ENCODE assay signal across 1 cellular context in genomic region chr10:49134327-49134726, GRCh38.
TF ChIP-seq lines count a peak whose summit lies in the region.

No MANE protein-coding gene starts in this region.

TF ChIP-seq in K562, 482 proteins besides CTCF, POLR2A, EP300 and RAD21:
- TF ChIP-seq BCLAF1 (IDR thresholded peaks at IDR 0.05; ENCODE audit: borderline replicate concordance in 1 of 2, control insufficient read depth in 1 of 2, low read depth in 2 of 2, low read length in 1 of 2) = no peak
- TF ChIP-seq, protein P1, sequence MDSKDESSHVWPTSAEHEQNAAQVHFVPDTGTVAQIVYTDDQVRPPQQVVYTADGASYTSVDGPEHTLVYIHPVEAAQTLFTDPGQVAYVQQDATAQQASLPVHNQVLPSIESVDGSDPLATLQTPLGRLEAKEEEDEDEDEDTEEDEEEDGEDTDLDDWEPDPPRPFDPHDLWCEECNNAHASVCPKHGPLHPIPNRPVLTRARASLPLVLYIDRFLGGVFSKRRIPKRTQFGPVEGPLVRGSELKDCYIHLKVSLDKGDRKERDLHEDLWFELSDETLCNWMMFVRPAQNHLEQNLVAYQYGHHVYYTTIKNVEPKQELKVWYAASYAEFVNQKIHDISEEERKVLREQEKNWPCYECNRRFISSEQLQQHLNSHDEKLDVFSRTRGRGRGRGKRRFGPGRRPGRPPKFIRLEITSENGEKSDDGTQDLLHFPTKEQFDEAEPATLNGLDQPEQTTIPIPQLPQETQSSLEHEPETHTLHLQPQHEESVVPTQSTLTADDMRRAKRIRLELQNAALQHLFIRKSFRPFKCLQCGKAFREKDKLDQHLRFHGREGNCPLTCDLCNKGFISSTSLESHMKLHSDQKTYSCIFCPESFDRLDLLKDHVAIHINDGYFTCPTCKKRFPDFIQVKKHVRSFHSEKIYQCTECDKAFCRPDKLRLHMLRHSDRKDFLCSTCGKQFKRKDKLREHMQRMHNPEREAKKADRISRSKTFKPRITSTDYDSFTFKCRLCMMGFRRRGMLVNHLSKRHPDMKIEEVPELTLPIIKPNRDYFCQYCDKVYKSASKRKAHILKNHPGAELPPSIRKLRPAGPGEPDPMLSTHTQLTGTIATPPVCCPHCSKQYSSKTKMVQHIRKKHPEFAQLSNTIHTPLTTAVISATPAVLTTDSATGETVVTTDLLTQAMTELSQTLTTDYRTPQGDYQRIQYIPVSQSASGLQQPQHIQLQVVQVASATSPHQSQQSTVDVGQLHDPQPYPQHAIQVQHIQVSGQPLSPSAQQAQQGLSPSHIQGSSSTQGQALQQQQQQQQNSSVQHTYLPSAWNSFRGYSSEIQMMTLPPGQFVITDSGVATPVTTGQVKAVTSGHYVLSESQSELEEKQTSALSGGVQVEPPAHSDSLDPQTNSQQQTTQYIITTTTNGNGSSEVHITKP (IDR thresholded peaks at IDR 0.05; ENCODE audit: partially characterized antibody) = peak; percentile 52
